16 cellular contexts compared by ENCODE assay signal in the genomic region with DNA sequence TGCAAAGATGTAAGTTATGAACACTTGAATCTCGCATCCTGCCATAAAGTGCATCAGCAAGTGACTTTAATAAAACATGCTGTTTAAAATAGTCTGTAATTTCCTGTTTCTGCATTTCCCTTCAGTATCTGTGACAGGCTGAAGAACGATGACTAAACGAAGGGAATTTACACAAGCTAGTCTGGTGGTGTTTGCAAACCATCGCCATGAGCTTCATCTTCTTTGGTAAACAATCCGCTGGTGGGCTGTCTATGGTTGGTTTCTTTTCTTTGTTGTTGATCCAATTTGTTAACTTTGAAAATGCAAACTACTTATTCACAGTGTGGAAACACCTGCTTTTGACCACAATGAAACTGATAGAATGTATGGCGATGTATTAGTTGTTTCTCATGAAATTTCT. TPM values are rescaled to one million over a fixed set of nuclear protein-coding genes. Genes with fewer than 3 reads are reported as not detected.
DNase-seq lines count a peak whose midpoint lies in the region; ATAC-seq, FAIRE-seq and TF ChIP-seq lines count a peak whose summit lies in the region.
"Had no signal": no experiment of that assay in that cellular context is flagged by ENCODE, and none has a peak within 500 bp of the region (broad histone marks: within the 10 kb centered on the region; RNA-seq: fewer than 3 reads in every experiment).

No MANE protein-coding gene starts in this region.

- no peak overlapping the region for H3K9ac ChIP-seq in Karpas-422 (ENCODE audit: low read length)

- no peak overlapping the region for H3K4me2 ChIP-seq in Karpas-422 (ENCODE audit: low read depth, low read length, poor library complexity, severe bottlenecking)

- in situ Hi-C loops in brain microvascular endothelial cell (cut with HindIII; ENCODE audit: low pct_ligation_motif_present, low sequenced_read_pairs): no loop called here

- no peak overlapping the region for H2AFZ ChIP-seq in Karpas-422 (ENCODE audit: low read length)

- H3K36me3 ChIP-seq in brain microvascular endothelial cell (replicated peaks) (no peaks in the 10 kb centered on the region), Karpas-422 (ENCODE audit: insufficient read depth, low read length) (no peaks in the 10 kb centered on the region), right atrium auricular region (no peaks in the 10 kb centered on the region)

- no peaks in the 10 kb centered on the region for H4K20me1 ChIP-seq in Karpas-422 (ENCODE audit: insufficient read depth, low read depth, low read length)

- H3K9me2 ChIP-seq in Karpas-422 (replicated peaks; ENCODE audit: insufficient read depth, low read length): no peaks in the 10 kb centered on the region

- H3K27me3 ChIP-seq in brain microvascular endothelial cell (replicated peaks): no peaks in the 10 kb centered on the region
- H3K27me3 ChIP-seq in Karpas-422 (ENCODE audit: low read length): no peaks in the 10 kb centered on the region
- no peaks in the 10 kb centered on the region for H3K27me3 ChIP-seq in right atrium auricular region

- DNase-seq in D721Med (ENCODE audit: insufficient read length, low spot score) (no peak), brain microvascular endothelial cell (peak; percentile 38), Karpas-422 (no peak), NCI-H2171 (lab: John Stamatoyannopoulos, UW) (no peak), right atrium auricular region (ENCODE audit: low spot score) (no peak)
- no peak for DNase-seq in activated CD8-positive, alpha-beta memory T cell treated with anti-CD3 and anti-CD28 coated beads, Interleukin-2, amount 50 U/mL, for 4 hours
- DNase-seq: activated B cell treated with CpG ODN at 0.5 μM for 24 hours; activated gamma-delta T cell treated with Interleukin-2 at 50 U/mL for 16 hours; kidney; naive thymus-derived CD8-positive, alpha-beta T cell; NCI-H524 treated with DMSO at 0.1 percent for 48 hours; SHP77 treated with DMSO at 0.1 percent for 48 hours had no signal

- no peak overlapping the region for H3K4me3 ChIP-seq in brain microvascular endothelial cell (ENCODE audit: low read depth, low read length)
- H3K4me3 ChIP-seq in Karpas-422 (ENCODE audit: low read length): no peak overlapping the region
- H3K4me3 ChIP-seq in right atrium auricular region: no peak overlapping the region

- no peaks in the 10 kb centered on the region for H3K79me2 ChIP-seq in Karpas-422 (ENCODE audit: low read length)

- H3K4me1 ChIP-seq in Karpas-422 (ENCODE audit: low read length) (no peaks in the 10 kb centered on the region), right atrium auricular region (peaks cover 0 to 11% of the 10 kb centered on the region in 2 donors)

- peak; percentile 46 for FAIRE-seq in D721Med (lab: Jason Lieb, UNC)
- FAIRE-seq: colon, kidney had no signal

- H3K27ac ChIP-seq in brain microvascular endothelial cell (no peak overlapping the region), Karpas-422 (ENCODE audit: low read length) (no peak overlapping the region), right atrium auricular region (no peak overlapping the region)

- TF ChIP-seq CTCF in D721Med (IDR thresholded peaks at IDR 0.05; ENCODE audit: insufficient read depth, missing control alignments): no peak
- TF ChIP-seq CTCF in brain microvascular endothelial cell (IDR thresholded peaks at IDR 0.05; ENCODE audit: low read depth, low read length, missing control alignments): no peak
- no peak for TF ChIP-seq CTCF in right atrium auricular region (IDR thresholded peaks at IDR 0.05)

- ATAC-seq in GM19324 (IDR thresholded peaks at IDR 0.05; ENCODE audit: low FRiP score, unreplicated experiment) (peak; percentile 57), HG03196 (IDR thresholded peaks at IDR 0.05; ENCODE audit: unreplicated experiment) (peak; percentile 58)
- ATAC-seq: sciatic nerve had no signal

- H3K9me3 ChIP-seq in Karpas-422 (ENCODE audit: low read length) (no peaks in the 10 kb centered on the region), right atrium auricular region (no peaks in the 10 kb centered on the region)

RNA-seq across cellular contexts. Expression of gene SERTAD4, which starts 13.9 kb away (rescaled TPM):
- not detected in 2 replicates for total RNA-seq in Karpas-422 (2014; rRNA removed; shearing (Covaris generic); ENCODE audit: low replicate concordance)
- 1 to 10 TPM; 4.2 to 6.5 TPM for total RNA-seq in right atrium auricular region
- total RNA-seq: activated B cell treated with CpG ODN at 0.5 μM for 24 hours; naive thymus-derived CD8-positive, alpha-beta T cell had no signal
